In genomic region chr13:26401578-26402021, GRCh38 we compare ENCODE assay signal across 21 cellular contexts.
"Had no signal": no experiment of that assay in that cellular context is flagged by ENCODE, and none has a peak within 500 bp of the region (broad histone marks: within the 10 kb centered on the region; RNA-seq: fewer than 3 reads in every experiment).

No MANE protein-coding gene starts in this region.

- DNase-seq: colonic mucosa; dermis blood vessel endothelial cell; effector CD4-positive, alpha-beta T cell; endodermal cell; foreskin keratinocyte; immature natural killer cell; kidney; left cardiac atrium; left ventricle myocardium superior; mesendoderm; natural killer cell; ovary; psoas muscle; retina; right lobe of liver; stimulated activated CD4-positive, alpha-beta T cell treated with anti-CD3 and anti-CD28 coated beads, Interleukin-2, amount 100 ng/mL, for 24 hours; stimulated activated CD4-positive, alpha-beta T cell treated with anti-CD3 and anti-CD28 coated beads, Interleukin-4, amount 100 ng/mL, for 4 hours; stimulated activated naive B cell treated with anti-CD40 and anti-IgM and Interleukin-4, amounts not matched to agents 10 μg/mL and 1 μg/mL and 100 μg/mL, for 72 hours; stimulated activated naive CD8-positive, alpha-beta T cell treated with anti-CD3 and anti-CD28 coated beads, Interleukin-15, amount 100 ng/mL, for 72 hours; testis; transverse colon had no signal

- H3K4me1 ChIP-seq: colonic mucosa, foreskin keratinocyte, psoas muscle, right lobe of liver, testis, transverse colon had no signal

- H3K9me3 ChIP-seq: colonic mucosa, ovary, psoas muscle, right lobe of liver, testis, transverse colon had no signal

- H3K27me3 ChIP-seq: colonic mucosa, foreskin keratinocyte, ovary, right lobe of liver, testis, transverse colon had no signal

- H3K36me3 ChIP-seq: colonic mucosa, ovary had no signal

- H3K4me3 ChIP-seq: colonic mucosa, ovary, psoas muscle, right lobe of liver, testis, transverse colon had no signal

- H3K27ac ChIP-seq: colonic mucosa, foreskin keratinocyte, ovary, psoas muscle, right lobe of liver, testis, transverse colon had no signal
